1 cellular context compared by ENCODE assay signal in genomic region chr17:73305845-73306836, GRCh38.
TF ChIP-seq lines count a peak whose summit lies in the region.

No MANE protein-coding gene starts in this region.

TF ChIP-seq in SK-N-SH, 30 proteins besides CTCF, POLR2A, EP300 and RAD21 (continued from another document):
- TF ChIP-seq, protein P1, sequence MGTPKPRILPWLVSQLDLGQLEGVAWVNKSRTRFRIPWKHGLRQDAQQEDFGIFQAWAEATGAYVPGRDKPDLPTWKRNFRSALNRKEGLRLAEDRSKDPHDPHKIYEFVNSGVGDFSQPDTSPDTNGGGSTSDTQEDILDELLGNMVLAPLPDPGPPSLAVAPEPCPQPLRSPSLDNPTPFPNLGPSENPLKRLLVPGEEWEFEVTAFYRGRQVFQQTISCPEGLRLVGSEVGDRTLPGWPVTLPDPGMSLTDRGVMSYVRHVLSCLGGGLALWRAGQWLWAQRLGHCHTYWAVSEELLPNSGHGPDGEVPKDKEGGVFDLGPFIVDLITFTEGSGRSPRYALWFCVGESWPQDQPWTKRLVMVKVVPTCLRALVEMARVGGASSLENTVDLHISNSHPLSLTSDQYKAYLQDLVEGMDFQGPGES (IDR thresholded peaks at IDR 0.05; ENCODE audit: low read depth, low read length), result no peak
- TF ChIP-seq TCF12 (IDR thresholded peaks at IDR 0.05), result peak; percentile 87
- no peak for TF ChIP-seq MXI1 (IDR thresholded peaks at IDR 0.05; ENCODE audit: low read depth, low read length)
- no peak for TF ChIP-seq NRF1 (IDR thresholded peaks at IDR 0.05; ENCODE audit: low read depth, low read length)
- TF ChIP-seq USF2 (IDR thresholded peaks at IDR 0.05; ENCODE audit: borderline replicate concordance, low read depth, low read length), result no peak
- TF ChIP-seq REST (IDR thresholded peaks at IDR 0.05; ENCODE audit: low read depth, low read length), result no peak
- TF ChIP-seq PBX3 (IDR thresholded peaks at IDR 0.05), result peak; percentile 64
- no peak for TF ChIP-seq EZH2phosphoT487 (IDR thresholded peaks at IDR 0.05; ENCODE audit: borderline replicate concordance, low read depth)
- TF ChIP-seq SMC3 (IDR thresholded peaks at IDR 0.05; ENCODE audit: low read depth, low read length), result no peak
- TF ChIP-seq ZBTB33 (IDR thresholded peaks at IDR 0.05; ENCODE audit: borderline replicate concordance, low read depth), result no peak
- TF ChIP-seq NFIC (IDR thresholded peaks at IDR 0.05; ENCODE audit: borderline replicate concordance), result no peak
- no peak for TF ChIP-seq TEAD4 (IDR thresholded peaks at IDR 0.05; ENCODE audit: borderline replicate concordance, insufficient read depth)
- peak; percentile 34; the same call in 1 of the 2 replicates for TF ChIP-seq POLR2AphosphoS5 (IDR thresholded peaks at IDR 0.05; ENCODE audit: low read depth, low read length)
- TF ChIP-seq YY1 (IDR thresholded peaks at IDR 0.05; ENCODE audit: low read depth), result no peak
